Comparison of ENCODE assay signal across 11 cellular contexts in genomic region chr15:68609618-68610017, GRCh38. TPM values are rescaled to one million over a fixed set of nuclear protein-coding genes. Genes with fewer than 3 reads are reported as not detected.
DNase-seq lines count a peak whose midpoint lies in the region; ATAC-seq and TF ChIP-seq lines count a peak whose summit lies in the region.
"Had no signal": no experiment of that assay in that cellular context is flagged by ENCODE, and none has a peak within 500 bp of the region (broad histone marks: within the 10 kb centered on the region; RNA-seq: fewer than 3 reads in every experiment).

No MANE protein-coding gene starts in this region.

- H3K27me3 ChIP-seq in H9 (ENCODE audit: insufficient read depth, low read length) (no peaks in the 10 kb centered on the region), esophagus squamous epithelium (peaks cover 0 to 3% (median 0%) of the 10 kb centered on the region in 4 donors), mesendoderm (ENCODE audit: insufficient read depth, low read length, poor library complexity) (no peaks in the 10 kb centered on the region), subcutaneous abdominal adipose tissue (ENCODE audit: control insufficient read depth in 5 of 5, insufficient read depth in 4 of 5, low read length in 5 of 5) (no peaks in the 10 kb centered on the region)
- H3K27me3 ChIP-seq: spleen had no signal

- no peak overlapping the region for H2BK120ac ChIP-seq in H9 (ENCODE audit: low read depth, low read length, poor library complexity, severe bottlenecking)
- no peak overlapping the region for H2BK120ac ChIP-seq in mesendoderm (ENCODE audit: low read depth, low read length)

- H3K4me2 ChIP-seq in H9 (ENCODE audit: insufficient read depth, insufficient read length, low read length) (no peak overlapping the region), mesendoderm (ENCODE audit: low read length) (no peak overlapping the region)

- CTCF ChIA-PET in activated naive CD4-positive, alpha-beta T cell treated with anti-CD3 and anti-CD28 coated beads, Interleukin-2, amount 10 ng/mL, durations not matched to agents 7 days and 5 days (lab: Charles Lee) = no interaction called here

- no peaks in the 10 kb centered on the region for H3K9me3 Mint-ChIP-seq in H9
- no peaks in the 10 kb centered on the region for H3K9me3 Mint-ChIP-seq in activated naive CD4-positive, alpha-beta T cell treated with anti-CD3 and anti-CD28 coated beads, Interleukin-2, amount 10 ng/mL, durations not matched to agents 7 days and 5 days

- no peak for ATAC-seq in HG02588 (IDR thresholded peaks at IDR 0.05; ENCODE audit: unreplicated experiment)
- ATAC-seq: Panc1 had no signal

- H2BK12ac ChIP-seq in H9 (ENCODE audit: insufficient read length, low read depth, low read length) = no peak overlapping the region

- H4K20me1 ChIP-seq in H9 (ENCODE audit: control insufficient read depth, insufficient read depth, insufficient read length) = no peaks in the 10 kb centered on the region

- peaks cover 0 to 8% (median 0%) of the 10 kb centered on the region in 3 experiments; a peak in 2 of 7 replicates for H3K36me3 Mint-ChIP-seq in H9 (ENCODE audit: insufficient read depth in 1 of 3, low read depth in 3 of 3)
- no peaks in the 10 kb centered on the region for H3K36me3 Mint-ChIP-seq in activated naive CD4-positive, alpha-beta T cell treated with anti-CD3 and anti-CD28 coated beads, Interleukin-2, amount 10 ng/mL, durations not matched to agents 7 days and 5 days

- H2BK5ac ChIP-seq in H9 (ENCODE audit: insufficient read length, low read length) (no peak overlapping the region), mesendoderm (ENCODE audit: low read length) (peak overlapping the region; percentile 48)

- H3K27ac Mint-ChIP-seq in H9 = peak overlapping the region in 1 of 3 experiments; percentile 75; a peak in 1 of 7 replicates
- no peak overlapping the region for H3K27ac Mint-ChIP-seq in activated naive CD4-positive, alpha-beta T cell treated with anti-CD3 and anti-CD28 coated beads, Interleukin-2, amount 10 ng/mL, durations not matched to agents 7 days and 5 days

- H4K5ac ChIP-seq in H9 (ENCODE audit: insufficient read length, low read depth, low read length) (no peak overlapping the region), mesendoderm (ENCODE audit: low read length) (no peak overlapping the region)

- no CpG with 5 or more reads among the region's 7 CpGs for WGBS in H9 (ENCODE audit: extremely low coverage, insufficient read length, low lambda C conversion rate)
- WGBS in esophagus squamous epithelium, 2 donors = 68 to 93% methylated on average over 3 to 7 of the region's 7 CpGs
- WGBS in mesendoderm (ENCODE audit: extremely low coverage, insufficient coverage, low lambda C conversion rate) = no CpG with 5 or more reads among the region's 7 CpGs

- H3K4ac ChIP-seq in H9 (ENCODE audit: low read depth, low read length) (no peak overlapping the region), mesendoderm (ENCODE audit: low read depth, low read length) (no peak overlapping the region)

- no peak overlapping the region for H3K23ac ChIP-seq in H9 (ENCODE audit: insufficient read length, low read depth, low read length)
- H3K23ac ChIP-seq in mesendoderm (ENCODE audit: low read length) = no peak overlapping the region

- H3K4me3 ChIP-seq in esophagus squamous epithelium = no peak overlapping the region
- no peak overlapping the region for H3K4me3 ChIP-seq in mesendoderm (ENCODE audit: low read length)
- H3K4me3 ChIP-seq in subcutaneous abdominal adipose tissue (ENCODE audit: low read depth in 1 of 5, low read length in 5 of 5) = no peak overlapping the region
- H3K4me3 ChIP-seq: spleen had no signal

- H3K4me3 Mint-ChIP-seq in H9 = 0 out of 5 replicates have a peak overlapping the region, but pooled peaks of 1 of the 2 experiments have one; percentile 47
- no peak overlapping the region for H3K4me3 Mint-ChIP-seq in activated naive CD4-positive, alpha-beta T cell treated with anti-CD3 and anti-CD28 coated beads, Interleukin-2, amount 10 ng/mL, durations not matched to agents 7 days and 5 days

- H2BK20ac ChIP-seq in H9 (ENCODE audit: low read depth, low read length, poor library complexity, severe bottlenecking) = no peak overlapping the region

- H3K27me3 Mint-ChIP-seq in H9 (ENCODE audit: low read depth) = peaks cover 8% of the 10 kb centered on the region
- H3K27me3 Mint-ChIP-seq in activated naive CD4-positive, alpha-beta T cell treated with anti-CD3 and anti-CD28 coated beads, Interleukin-2, amount 10 ng/mL, durations not matched to agents 7 days and 5 days = peaks cover 11% of the 10 kb centered on the region

- DNase-seq in H9 = no peak
- DNase-seq in esophagus squamous epithelium (lab: John Stamatoyannopoulos, UW) = no peak
- no peak for DNase-seq in mesendoderm
- DNase-seq in activated naive CD4-positive, alpha-beta T cell treated with anti-CD3 and anti-CD28 coated beads, Interleukin-2, amount 10 ng/mL, durations not matched to agents 7 days and 5 days = no peak
- no peak for DNase-seq in GM19238 (ENCODE audit: insufficient read length, low spot score)
- DNase-seq in 8988T = no peak
- DNase-seq: spleen, T-helper 9 cell had no signal

- no peaks in the 10 kb centered on the region for H3K9me3 ChIP-seq in H9 (ENCODE audit: control insufficient read depth, low read depth, low read length)
- H3K9me3 ChIP-seq in esophagus squamous epithelium = peaks cover 0 to 5% (median 0%) of the 10 kb centered on the region in 3 donors
- H3K9me3 ChIP-seq in subcutaneous abdominal adipose tissue (ENCODE audit: control insufficient read depth in 5 of 5, low read length in 5 of 5) = peaks cover 0 to 5% (median 2%) of the 10 kb centered on the region in 5 donors

- H2AFZ ChIP-seq in H9 (ENCODE audit: low read length) = no peak overlapping the region

- TF ChIP-seq POLR2A in esophagus squamous epithelium (IDR thresholded peaks at IDR 0.05) = no peak

- H3K14ac ChIP-seq in H9 (ENCODE audit: insufficient read depth, low read length) = no peak overlapping the region

- H3K4me1 ChIP-seq in H9 (ENCODE audit: insufficient read depth, low read length) = peaks cover 11% of the 10 kb centered on the region; the same call in 1 of the 2 replicates
- H3K4me1 ChIP-seq in esophagus squamous epithelium = peaks cover 0 to 33% (median 0%) of the 10 kb centered on the region in 3 donors
- H3K4me1 ChIP-seq in mesendoderm (ENCODE audit: control insufficient read depth, low read depth, low read length) = peaks cover 11% of the 10 kb centered on the region
- peaks cover 29 to 54% (median 44%) of the 10 kb centered on the region in 5 donors for H3K4me1 ChIP-seq in subcutaneous abdominal adipose tissue (ENCODE audit: control insufficient read depth in 5 of 5, insufficient read depth in 5 of 5, low read length in 5 of 5)

- no peak overlapping the region for H2AK5ac ChIP-seq in H9 (ENCODE audit: insufficient read length, low read length)
- no peak overlapping the region for H2AK5ac ChIP-seq in mesendoderm (ENCODE audit: low read length)

- no peaks in the 10 kb centered on the region for H3K23me2 ChIP-seq in H9 (ENCODE audit: insufficient read length, low read depth, low read length, poor library complexity, severe bottlenecking)

- H3T11ph ChIP-seq in H9 (ENCODE audit: low read length) = no peak overlapping the region

- H3K18ac ChIP-seq in H9 (ENCODE audit: insufficient read length, low read depth, low read length) (peak overlapping the region; percentile 27), mesendoderm (ENCODE audit: low read length) (no peak overlapping the region)

- H3K9ac ChIP-seq in H9 (ENCODE audit: extremely low read depth, insufficient read length, low read length) (no peak overlapping the region), mesendoderm (ENCODE audit: low read length) (no peak overlapping the region), subcutaneous abdominal adipose tissue (ENCODE audit: low read length in 5 of 5) (no peak overlapping the region)

- H3K79me2 ChIP-seq in H9 (ENCODE audit: insufficient read depth, low read length) (no peaks in the 10 kb centered on the region), mesendoderm (ENCODE audit: control insufficient read depth, insufficient read depth, low read length) (no peaks in the 10 kb centered on the region)

- no peak overlapping the region for H4K8ac ChIP-seq in H9 (replicated peaks; ENCODE audit: insufficient read length, low read depth, low read length)
- no peak overlapping the region for H4K8ac ChIP-seq in mesendoderm (ENCODE audit: low read depth, low read length)

- H3K79me1 ChIP-seq in H9 (ENCODE audit: insufficient read depth, low read depth, low read length, poor library complexity, severe bottlenecking) (no peaks in the 10 kb centered on the region), mesendoderm (ENCODE audit: low read length) (no peaks in the 10 kb centered on the region)

- H3K4me1 Mint-ChIP-seq in H9 = peaks cover 37 to 50% of the 10 kb centered on the region in 2 experiments
- no peaks in the 10 kb centered on the region for H3K4me1 Mint-ChIP-seq in activated naive CD4-positive, alpha-beta T cell treated with anti-CD3 and anti-CD28 coated beads, Interleukin-2, amount 10 ng/mL, durations not matched to agents 7 days and 5 days

- H3K36me3 ChIP-seq in esophagus squamous epithelium (no peaks in the 10 kb centered on the region), mesendoderm (ENCODE audit: control insufficient read depth, insufficient read depth, low read length) (no peaks in the 10 kb centered on the region), subcutaneous abdominal adipose tissue (ENCODE audit: control insufficient read depth in 5 of 5, insufficient read depth in 5 of 5, low read length in 5 of 5) (no peaks in the 10 kb centered on the region)
- H3K36me3 ChIP-seq: spleen had no signal

- H4K91ac ChIP-seq in H9 (ENCODE audit: insufficient read length, low read depth, low read length) = no peak overlapping the region

- H2BK15ac ChIP-seq in H9 (ENCODE audit: low read depth, low read length) (no peak overlapping the region), mesendoderm (replicated peaks; ENCODE audit: low read depth) (no peak overlapping the region)

- intact Hi-C loops in esophagus squamous epithelium (cut with DNase I) = no loop called here

- H3K27ac ChIP-seq in H9 (ENCODE audit: insufficient read length, low read depth, low read length) (no peak overlapping the region), esophagus squamous epithelium (peak overlapping the region; percentile 45 to 83 (median 69)), mesendoderm (ENCODE audit: low read depth, low read length) (no peak overlapping the region), subcutaneous abdominal adipose tissue (ENCODE audit: low read depth, low read length) (peak overlapping the region; percentile 78)

- TF ChIP-seq CTCF in H9 (conservative IDR thresholded peaks at IDR 0.05) (no peak), esophagus squamous epithelium (IDR thresholded peaks at IDR 0.05) (no peak)

- no peak overlapping the region for H3K56ac ChIP-seq in H9 (ENCODE audit: insufficient read length, low read depth, low read length)
- peak overlapping the region; percentile 72 for H3K56ac ChIP-seq in mesendoderm (ENCODE audit: low read length)

RNA-seq across cellular contexts. Expression of gene CORO2B, which starts 30.8 kb away (rescaled TPM):
- total RNA-seq in H9 (2021) = 3.1 and 3.2 TPM in 2 replicates
- total RNA-seq in esophagus squamous epithelium = 1 to 10 TPM in 1 of 4 donors, under 1 TPM in 2, not detected in 1; 0.19 to 2.3 (median 0.22) TPM
- 1.9 TPM for polyA plus RNA-seq in mesendoderm (2013, experiment 1 of 2)
- 1.8 TPM for polyA plus RNA-seq in mesendoderm (2013, experiment 2 of 2)

Comparison
In these comparisons a context has a peak if more than half of its experiments do, and no peak if none do; other contexts are left out.
1. H3K27ac ChIP-seq: peak in esophagus squamous epithelium (4 of 4) and subcutaneous abdominal adipose tissue (single experiment); none in H9 (single experiment) and mesendoderm (single experiment).